Comparison of ENCODE assay signal across 8 cellular contexts in genomic region chr1:28249013-28249870, GRCh38. TPM values are rescaled to one million over a fixed set of nuclear protein-coding genes. Genes with fewer than 3 reads are reported as not detected.
DNase-seq lines count a peak whose midpoint lies in the region; ATAC-seq, FAIRE-seq and TF ChIP-seq lines count a peak whose summit lies in the region.

No MANE protein-coding gene starts in this region.

- no peaks in the 10 kb centered on the region for H3K36me3 Mint-ChIP-seq in CD4-positive, alpha-beta T cell (ENCODE audit: low read depth)
- peaks cover 10% of the 10 kb centered on the region for H3K36me3 Mint-ChIP-seq in MCF 10A (ENCODE audit: insufficient read depth, unreplicated experiment)

- BruUV-seq in Panc1 (replicated peaks; lab: Mats Ljungman, UMichigan) = no TSS peak
- TSS peak; percentile 62 for BruUV-seq in MCF 10A (replicated peaks; lab: Mats Ljungman, UMichigan)

- H3K4me3 ChIP-seq in Panc1 (ENCODE audit: low read depth in 2 of 2, low read length in 2 of 2) = peak overlapping the region in 1 of 2 experiments; percentile 81; a peak in 2 of 4 replicates
- H3K4me3 ChIP-seq in kidney epithelial cell (ENCODE audit: low read depth, low read length) = no peak overlapping the region
- peak overlapping the region; percentile 23 for H3K4me3 ChIP-seq in suprapubic skin

- no peaks in the 10 kb centered on the region for H3K9me3 ChIP-seq in CD4-positive, alpha-beta T cell (ENCODE audit: control insufficient read depth, low read length)
- H3K9me3 ChIP-seq in Panc1 (ENCODE audit: control insufficient read depth, insufficient read depth, low read depth, low read length) = no peaks in the 10 kb centered on the region
- no peaks in the 10 kb centered on the region for H3K9me3 ChIP-seq in suprapubic skin

- intact Hi-C loops in CD4-positive, alpha-beta T cell (cut with DNase I, micrococcal nuclease) = loop anchor here (2.0 to 10.0 kb wide), 9 partner anchors 82 to 933 kb away; partner anchors contain the start of genes PHACTR4 (in 1 of the 2), RCC1 (in 1 of the 2), RNU11 (in 1 of the 2) and SRSF4 (in 1 of the 2)
- intact Hi-C loops in Panc1 (cut with micrococcal nuclease; ENCODE audit: unreplicated experiment) = loop anchor here (2.0 kb wide), 2 partner anchors 112 to 120 kb away; partner anchors contain the start of gene PHACTR4
- intact Hi-C loops in MCF 10A (cut with micrococcal nuclease) = loop anchor here (1.0 to 5.0 kb wide), 5 partner anchors 10 to 268 kb away; partner anchors contain the start of genes PHACTR4 and SESN2

- peak in 1 of 10 experiments; percentile 12 for DNase-seq in CD4-positive, alpha-beta T cell
- no peak for DNase-seq in H54 (ENCODE audit: insufficient read length, low spot score)
- DNase-seq in Panc1 (ENCODE audit: low read depth, low spot score) = no peak
- peak; percentile 97 for DNase-seq in MCF 10A (ENCODE audit: unreplicated experiment)
- DNase-seq in kidney epithelial cell (ENCODE audit: low read depth) = peak; percentile 73
- DNase-seq in suprapubic skin (ENCODE audit: low spot score in 2 of 2) = no peak
- no peak for DNase-seq in NK-92 treated with Interleukin-12 subunit alpha and Interleukin-12 subunit beta, amount 100 ng/mL, for 24 hours (lab: John Stamatoyannopoulos, UW)
- no peak for DNase-seq in NCI-H526 treated with DMSO at 0.1 percent for 48 hours (lab: John Stamatoyannopoulos, UW)

- 26% methylated on average over 3 of the region's 3 CpGs for WGBS in suprapubic skin

- H3K27ac ChIP-seq in CD4-positive, alpha-beta T cell (ENCODE audit: low read depth, low read length) = no peak overlapping the region
- H3K27ac ChIP-seq in Panc1 (ENCODE audit: low read length) = peak overlapping the region; percentile 77
- peak overlapping the region; percentile 86 for H3K27ac ChIP-seq in suprapubic skin

- POLR2A ChIA-PET in CD4-positive, alpha-beta T cell (lab: Charles Lee) = interaction anchor here (0.6 to 7.1 kb wide), 18 partner anchors 9 to 399 kb away, joined by 3 to 131 read pairs (median 4); partner anchors contain the start of genes ATP5IF1, DNAJC8, MED18 and RCC1
- POLR2A ChIA-PET in Panc1 (lab: Charles Lee) (interaction anchor here (0.5 to 1.4 kb wide), 4 partner anchors 20 to 183 kb away, joined by 3 to 13 read pairs (median 5); partner anchors contain the start of genes EYA3 and MED18), MCF 10A (lab: Yijun Ruan, JAX) (interaction anchor here (0.5 to 12.1 kb wide), 45 partner anchors 11 to 1551 kb away, joined by 3 to 362 read pairs (median 6); partner anchors contain the start of genes ATP5IF1, DNAJC8, EYA3 and GMEB1)

- TF ChIP-seq POLR2A in H54 (IDR thresholded peaks at IDR 0.05; ENCODE audit: low read depth, low read length) (no peak), suprapubic skin (IDR thresholded peaks at IDR 0.05) (no peak)

- in situ Hi-C loops in Panc1 (cut with HindIII; ENCODE audit: low pct_unique_long_range_greater_than_20kb, low sequenced_read_pairs) = no loop called here

- peaks cover 41% of the 10 kb centered on the region for H3K4me1 Mint-ChIP-seq in CD4-positive, alpha-beta T cell (ENCODE audit: low read depth)
- peaks cover 35% of the 10 kb centered on the region for H3K4me1 Mint-ChIP-seq in MCF 10A (ENCODE audit: insufficient read depth, unreplicated experiment)

- no peak for ATAC-seq in CD4-positive, alpha-beta T cell (ENCODE audit: poor library complexity)
- ATAC-seq in Panc1 = no peak

- TF ChIP-seq EP300 in suprapubic skin (IDR thresholded peaks at IDR 0.05) = no peak

- H3K9me3 Mint-ChIP-seq in CD4-positive, alpha-beta T cell = no peaks in the 10 kb centered on the region
- H3K9me3 Mint-ChIP-seq in MCF 10A (ENCODE audit: unreplicated experiment) = no peaks in the 10 kb centered on the region

- H3K36me3 ChIP-seq in Panc1 (ENCODE audit: control insufficient read depth, insufficient read depth, low read length) (no peaks in the 10 kb centered on the region), kidney epithelial cell (ENCODE audit: control insufficient read depth, insufficient read depth, low read length) (no peaks in the 10 kb centered on the region), suprapubic skin (no peaks in the 10 kb centered on the region)

- H3K4me3 Mint-ChIP-seq in CD4-positive, alpha-beta T cell = peak overlapping the region; percentile 87
- H3K4me3 Mint-ChIP-seq in MCF 10A (ENCODE audit: unreplicated experiment) = peak overlapping the region; percentile 47

- TF ChIP-seq CTCF in CD4-positive, alpha-beta T cell (IDR thresholded peaks at IDR 0.05) = no peak
- TF ChIP-seq CTCF in Panc1 (IDR thresholded peaks at IDR 0.05) (no peak), MCF 10A (IDR thresholded peaks at IDR 0.05; ENCODE audit: unreplicated experiment) (no peak), kidney epithelial cell (IDR thresholded peaks at IDR 0.05; ENCODE audit: insufficient read depth, low read length, poor library complexity, severe bottlenecking) (no peak), suprapubic skin (IDR thresholded peaks at IDR 0.05) (no peak)

- peak overlapping the region; percentile 86 for H3K27ac Mint-ChIP-seq in CD4-positive, alpha-beta T cell
- H3K27ac Mint-ChIP-seq in MCF 10A (ENCODE audit: low read depth, unreplicated experiment) = peak overlapping the region; percentile 84

- no peaks in the 10 kb centered on the region for H3K27me3 Mint-ChIP-seq in CD4-positive, alpha-beta T cell
- no peaks in the 10 kb centered on the region for H3K27me3 Mint-ChIP-seq in MCF 10A (ENCODE audit: insufficient read depth, unreplicated experiment)

- no peaks in the 10 kb centered on the region for H3K27me3 ChIP-seq in CD4-positive, alpha-beta T cell (ENCODE audit: control insufficient read depth, insufficient read depth, low read length)
- H3K27me3 ChIP-seq in Panc1 (ENCODE audit: control insufficient read depth, insufficient read depth, low read length) (no peaks in the 10 kb centered on the region), kidney epithelial cell (ENCODE audit: control insufficient read depth, insufficient read depth, low read length) (no peaks in the 10 kb centered on the region), suprapubic skin (no peaks in the 10 kb centered on the region)

- H3K4me1 ChIP-seq in Panc1 (ENCODE audit: control insufficient read depth, insufficient read depth, low read length) (peaks cover 29% of the 10 kb centered on the region), suprapubic skin (peaks cover 60% of the 10 kb centered on the region)

- peak; percentile 50 for FAIRE-seq in H54 (lab: Jason Lieb, UNC)

- CTCF ChIA-PET in CD4-positive, alpha-beta T cell (lab: Charles Lee) = interaction anchor here (0.6 to 3.0 kb wide), 19 partner anchors 9 to 354 kb away, joined by 3 to 47 read pairs (median 6); partner anchors contain the start of genes ATP5IF1, MED18, PHACTR4 and SESN2
- CTCF ChIA-PET in Panc1 (lab: Charles Lee) (interaction anchor here (0.6 to 3.4 kb wide), 8 partner anchors 9 to 121 kb away, joined by 3 to 39 read pairs (median 4); partner anchors contain the start of gene MED18), MCF 10A (lab: Yijun Ruan, JAX) (interaction anchor here (0.5 to 4.2 kb wide), 35 partner anchors 10 to 356 kb away, joined by 3 to 46 read pairs (median 5); partner anchors contain the start of genes MED18 and SESN2)

RNA-seq across cellular contexts. Expression of gene SESN2, which starts 10.1 kb away (rescaled TPM):
- total RNA-seq in CD4-positive, alpha-beta T cell = 1 to 10 TPM; 8.8 to 9.6 TPM
- total RNA-seq in Panc1 (2021; ENCODE audit: unreplicated experiment) (19.7 TPM), MCF 10A (2022) (106 and 118 TPM in 2 replicates), kidney epithelial cell (121 and 147 TPM in 2 replicates), suprapubic skin (10 to 100 TPM in 1 of 4 donors, 1 to 10 TPM in 3; 7.4 to 12.1 (median 7.5) TPM)
- polyA plus RNA-seq in Panc1 (2012; ENCODE audit: insufficient read length) = 20.8 TPM

RNA-seq across cellular contexts. Expression of gene ATP5IF1, which starts 13.3 kb away (rescaled TPM):
- total RNA-seq in CD4-positive, alpha-beta T cell = 10 to 100 TPM; 77.4 to 78.0 TPM
- total RNA-seq in Panc1 (2021; ENCODE audit: unreplicated experiment) (94.5 TPM), MCF 10A (2022) (214 and 232 TPM in 2 replicates), kidney epithelial cell (233 and 247 TPM in 2 replicates), suprapubic skin (100 to 1,000 TPM; 195 to 277 (median 229) TPM)
- 228 TPM for polyA plus RNA-seq in Panc1 (2012; ENCODE audit: insufficient read length)

RNA-seq across cellular contexts. Expression of gene DNAJC8, which starts 16.4 kb away (rescaled TPM):
- 10 to 100 TPM; 56.3 to 56.9 TPM for total RNA-seq in CD4-positive, alpha-beta T cell
- total RNA-seq in Panc1 (2021; ENCODE audit: unreplicated experiment) = 127 TPM
- polyA plus RNA-seq in Panc1 (2012; ENCODE audit: insufficient read length) = 94.8 TPM
- total RNA-seq in MCF 10A (2022) = 59.6 and 60.0 TPM in 2 replicates
- 78.9 and 93.3 TPM in 2 replicates for total RNA-seq in kidney epithelial cell
- 10 to 100 TPM; 28.2 to 39.0 (median 31.7) TPM for total RNA-seq in suprapubic skin

Comparison
In these comparisons a context has a peak if more than half of its experiments do, and no peak if none do; other contexts are left out.
1. DNase-seq: peak in MCF 10A (single experiment) and kidney epithelial cell (single experiment); none in H54 (single experiment), Panc1 (single experiment), suprapubic skin (0 of 2), NK-92 treated with Interleukin-12 subunit alpha and Interleukin-12 subunit beta, amount 100 ng/mL, for 24 hours (single experiment) and NCI-H526 treated with DMSO at 0.1 percent for 48 hours (single experiment).